In genomic region chr7:131869186-131869862, GRCh38 we compare ENCODE assay signal across 26 cellular contexts.
DNase-seq lines count a peak whose midpoint lies in the region; ATAC-seq and TF ChIP-seq lines count a peak whose summit lies in the region.
"Had no signal": no experiment of that assay in that cellular context is flagged by ENCODE, and none has a peak within 500 bp of the region (broad histone marks: within the 10 kb centered on the region; RNA-seq: fewer than 3 reads in every experiment).

No MANE protein-coding gene starts in this region.

- H3K27me3 ChIP-seq in SK-N-SH (ENCODE audit: insufficient read depth) (no peaks in the 10 kb centered on the region), neural progenitor cell (no peaks in the 10 kb centered on the region), trophoblast cell (ENCODE audit: insufficient read depth, low read length) (no peaks in the 10 kb centered on the region)
- H3K27me3 ChIP-seq: BLaER1 had no signal

- H3K4ac ChIP-seq in trophoblast cell (ENCODE audit: low read depth, low read length), result no peak overlapping the region

- H3K9me2 ChIP-seq in SK-N-SH, result no peaks in the 10 kb centered on the region

- CTCF ChIA-PET in SK-N-SH (lab: Yijun Ruan, JAX), result interaction anchor here (1.1 to 3.8 kb wide), 3 partner anchors 11 to 181 kb away, joined by 3 to 41 read pairs (median 4); no protein-coding TSS in a partner anchor

- no peak overlapping the region for H4K91ac ChIP-seq in trophoblast cell (ENCODE audit: low read depth, low read length)

- H4K8ac ChIP-seq in trophoblast cell (ENCODE audit: low read depth, low read length), result no peak overlapping the region

- no peak overlapping the region for H2AK5ac ChIP-seq in trophoblast cell (ENCODE audit: low read length)

- TF ChIP-seq CTCF in SK-N-SH (IDR thresholded peaks at IDR 0.05), result no peak
- no peak for TF ChIP-seq CTCF in brain (conservative IDR thresholded peaks at IDR 0.05)
- TF ChIP-seq CTCF in neural progenitor cell (IDR thresholded peaks at IDR 0.05), result no peak

- no peak overlapping the region for H2AFZ ChIP-seq in SK-N-SH (ENCODE audit: low read depth)
- H2AFZ ChIP-seq in neural progenitor cell (replicated peaks), result no peak overlapping the region
- no peak overlapping the region for H2AFZ ChIP-seq in trophoblast cell (ENCODE audit: insufficient read depth, low read length, poor library complexity)

- H3K4me3 Mint-ChIP-seq in brain (no peak overlapping the region), neural progenitor cell (peak overlapping the region; percentile 12)
- H3K4me3 Mint-ChIP-seq in activated naive CD8-positive, alpha-beta T cell treated with anti-CD3 and anti-CD28 coated beads, Interleukin-2, amount 50 U/mL, for 24 hours, result no peak overlapping the region
- H3K4me3 Mint-ChIP-seq: CD14-positive monocyte; CD4-positive, alpha-beta memory T cell; CD4-positive, CD25-positive, alpha-beta regulatory T cell; CD8-positive, alpha-beta memory T cell had no signal

- H3K27ac ChIP-seq in SK-N-SH (ENCODE audit: low read depth in 2 of 2, low read length in 1 of 2) (no peak overlapping the region), neural progenitor cell (no peak overlapping the region), trophoblast cell (ENCODE audit: low read depth, low read length) (no peak overlapping the region)
- H3K27ac ChIP-seq: BLaER1 had no signal

- no peak overlapping the region for H3K18ac ChIP-seq in trophoblast cell (ENCODE audit: low read length)

- H3K4me1 Mint-ChIP-seq in brain (peaks cover 17% of the 10 kb centered on the region), neural progenitor cell (peaks cover 9% of the 10 kb centered on the region)
- H3K4me1 Mint-ChIP-seq in activated naive CD8-positive, alpha-beta T cell treated with anti-CD3 and anti-CD28 coated beads, Interleukin-2, amount 50 U/mL, for 24 hours, result no peaks in the 10 kb centered on the region
- H3K4me1 Mint-ChIP-seq: CD14-positive monocyte; CD4-positive, alpha-beta memory T cell; CD4-positive, CD25-positive, alpha-beta regulatory T cell; CD8-positive, alpha-beta memory T cell had no signal

- H3K4me2 ChIP-seq in SK-N-SH (no peak overlapping the region), neural progenitor cell (no peak overlapping the region), trophoblast cell (ENCODE audit: low read length) (no peak overlapping the region)
- H3K4me2 ChIP-seq: BLaER1 had no signal

- H4K12ac ChIP-seq in trophoblast cell (ENCODE audit: low read depth, low read length), result no peak overlapping the region

- H3K9ac ChIP-seq in SK-N-SH, result no peak overlapping the region
- no peak overlapping the region for H3K9ac ChIP-seq in neural progenitor cell
- H3K9ac ChIP-seq in trophoblast cell (ENCODE audit: low read length), result no peak overlapping the region
- H3K9ac ChIP-seq: BLaER1 had no signal

- no peak overlapping the region for H3K23ac ChIP-seq in trophoblast cell (ENCODE audit: low read length)

- H3K27me3 Mint-ChIP-seq in brain (peaks cover 16% of the 10 kb centered on the region), neural progenitor cell (ENCODE audit: insufficient read depth, low read depth) (peaks cover 11% of the 10 kb centered on the region)
- peaks cover 9% of the 10 kb centered on the region for H3K27me3 Mint-ChIP-seq in activated naive CD8-positive, alpha-beta T cell treated with anti-CD3 and anti-CD28 coated beads, Interleukin-2, amount 50 U/mL, for 24 hours
- H3K27me3 Mint-ChIP-seq: CD4-positive, CD25-positive, alpha-beta regulatory T cell had no signal

- H3K4me1 ChIP-seq in SK-N-SH (ENCODE audit: control insufficient read depth in 1 of 2, insufficient read depth in 2 of 2, low read depth in 1 of 2, low read length in 1 of 2) (no peaks in the 10 kb centered on the region; a peak in 1 of 4 replicates), neural progenitor cell (peaks cover 4% of the 10 kb centered on the region), trophoblast cell (ENCODE audit: control insufficient read depth in 1 of 2, insufficient read depth in 2 of 2, low read length in 2 of 2) (no peaks in the 10 kb centered on the region)
- H3K4me1 ChIP-seq: BE2C, BLaER1 had no signal

- H3K14ac ChIP-seq in trophoblast cell (ENCODE audit: low read length), result no peak overlapping the region

- TF ChIP-seq EP300 in SK-N-SH (IDR thresholded peaks at IDR 0.05; ENCODE audit: borderline replicate concordance in 1 of 2, low read depth in 1 of 2, low read length in 1 of 2), result no peak

- H3K9me3 ChIP-seq in SK-N-SH (no peaks in the 10 kb centered on the region), neural progenitor cell (ENCODE audit: low read depth) (no peaks in the 10 kb centered on the region), trophoblast cell (ENCODE audit: insufficient read depth, low read depth, low read length) (peaks cover 3% of the 10 kb centered on the region)
- H3K9me3 ChIP-seq: BE2C, BLaER1 had no signal

- WGBS in SK-N-SH (ENCODE audit: low lambda C conversion rate), result 76% methylated on average over 3 of the region's 3 CpGs
- WGBS in trophoblast cell (ENCODE audit: extremely low coverage, insufficient coverage, insufficient read length), result no CpG with 5 or more reads among the region's 3 CpGs

- H3F3A ChIP-seq in SK-N-SH (replicated peaks; ENCODE audit: insufficient read depth) (no peaks in the 10 kb centered on the region), neural progenitor cell (ENCODE audit: low read depth) (no peaks in the 10 kb centered on the region)

- DNase-seq in SK-N-SH (no peak), neural progenitor cell (ENCODE audit: low spot score) (no peak), trophoblast cell (no peak), NAMALWA (ENCODE audit: low spot score) (no peak), NCI-H2227 treated with DMSO at 0.1 percent for 48 hours (lab: John Stamatoyannopoulos, UW) (no peak)
- DNase-seq in activated naive CD8-positive, alpha-beta T cell treated with anti-CD3 and anti-CD28 coated beads, Interleukin-2, amount 50 U/mL, for 24 hours, result no peak
- DNase-seq: 8988T; ACHN; BE2C; C1 segment of cervical spinal cord; CD4-positive, alpha-beta memory T cell; CD4-positive, CD25-positive, alpha-beta regulatory T cell; CD8-positive, alpha-beta memory T cell; COR-L47; DMS 273 treated with DMSO at 0.1 percent for 48 hours; DMS153; DMS53; DMS79; DND-41; EL; GDM1 had no signal

- POLR2A ChIA-PET in SK-N-SH (lab: Yijun Ruan, JAX), result interaction anchor here (0.5 kb wide), 1 partner anchor 864 kb away, joined by 3 read pairs; no protein-coding TSS in a partner anchor

- H3K36me3 Mint-ChIP-seq in brain, result no peaks in the 10 kb centered on the region
- H3K36me3 Mint-ChIP-seq in neural progenitor cell, result no peaks in the 10 kb centered on the region
- H3K36me3 Mint-ChIP-seq in activated naive CD8-positive, alpha-beta T cell treated with anti-CD3 and anti-CD28 coated beads, Interleukin-2, amount 50 U/mL, for 24 hours (ENCODE audit: low read depth), result no peaks in the 10 kb centered on the region
- H3K36me3 Mint-ChIP-seq: CD14-positive monocyte; CD4-positive, alpha-beta memory T cell; CD4-positive, CD25-positive, alpha-beta regulatory T cell; CD8-positive, alpha-beta memory T cell had no signal

- H3K27ac Mint-ChIP-seq in brain (peak overlapping the region in 3 of 5 experiments; percentile 10 to 73 (median 19)), neural progenitor cell (peak overlapping the region; percentile 67)
- H3K27ac Mint-ChIP-seq in activated naive CD8-positive, alpha-beta T cell treated with anti-CD3 and anti-CD28 coated beads, Interleukin-2, amount 50 U/mL, for 24 hours, result no peak overlapping the region
- H3K27ac Mint-ChIP-seq: CD14-positive monocyte; CD4-positive, alpha-beta memory T cell; CD4-positive, CD25-positive, alpha-beta regulatory T cell had no signal

- no peaks in the 10 kb centered on the region for H3K79me2 ChIP-seq in SK-N-SH (ENCODE audit: insufficient read depth)
- no peaks in the 10 kb centered on the region for H3K79me2 ChIP-seq in neural progenitor cell (ENCODE audit: low read depth)
- no peaks in the 10 kb centered on the region for H3K79me2 ChIP-seq in trophoblast cell (ENCODE audit: control insufficient read depth, insufficient read depth, low read length, poor library complexity)

- no peaks in the 10 kb centered on the region for H4K20me1 ChIP-seq in SK-N-SH (ENCODE audit: insufficient read depth)
- H4K20me1 ChIP-seq in neural progenitor cell (ENCODE audit: low read depth), result no peaks in the 10 kb centered on the region
- H4K20me1 ChIP-seq: BLaER1 had no signal

- H2BK12ac ChIP-seq in trophoblast cell (ENCODE audit: low read length), result no peak overlapping the region

- no peaks in the 10 kb centered on the region for H3K36me3 ChIP-seq in SK-N-SH (replicated peaks in 1 of 2; ENCODE audit: control insufficient read depth in 1 of 2, insufficient read depth in 2 of 2, low read length in 1 of 2)
- H3K36me3 ChIP-seq in neural progenitor cell, result no peaks in the 10 kb centered on the region
- H3K36me3 ChIP-seq in trophoblast cell (ENCODE audit: control insufficient read depth in 1 of 2, insufficient read depth in 2 of 2, low read length in 2 of 2), result no peaks in the 10 kb centered on the region
- H3K36me3 ChIP-seq: BE2C, BLaER1 had no signal

- no peak overlapping the region for H2BK120ac ChIP-seq in trophoblast cell (ENCODE audit: insufficient read depth, low read length, poor library complexity)

- TF ChIP-seq RAD21 in SK-N-SH (IDR thresholded peaks at IDR 0.05; ENCODE audit: low read length), result no peak

- H2BK5ac ChIP-seq in trophoblast cell (ENCODE audit: low read depth, low read length, poor library complexity), result no peak overlapping the region

- H3K4me3 ChIP-seq in SK-N-SH (ENCODE audit: low read depth in 2 of 2, low read length in 1 of 2) (no peak overlapping the region), neural progenitor cell (no peak overlapping the region), trophoblast cell (ENCODE audit: low read depth, low read length) (peak overlapping the region; percentile 9)
- H3K4me3 ChIP-seq: BLaER1, GM12878 had no signal

- H3K79me1 ChIP-seq in trophoblast cell (ENCODE audit: low read length), result no peaks in the 10 kb centered on the region

- ATAC-seq in SK-N-SH treated with all-trans-retinoic acid at 6 μM for 48 hours, result 0 out of 3 replicates have a peak, but pooled peaks have one; percentile 33
- ATAC-seq in activated naive CD8-positive, alpha-beta T cell treated with anti-CD3 and anti-CD28 coated beads, Interleukin-2, amount 50 U/mL, for 24 hours, result no peak
- ATAC-seq: GM12878 had no signal

- H3K9me3 Mint-ChIP-seq in brain, result peaks cover 0 to 6% (median 5%) of the 10 kb centered on the region in 5 experiments
- peaks cover 4% of the 10 kb centered on the region for H3K9me3 Mint-ChIP-seq in neural progenitor cell
- H3K9me3 Mint-ChIP-seq in activated naive CD8-positive, alpha-beta T cell treated with anti-CD3 and anti-CD28 coated beads, Interleukin-2, amount 50 U/mL, for 24 hours, result no peaks in the 10 kb centered on the region

TF ChIP-seq in SK-N-SH treated with all-trans-retinoic acid at 6 μM for 48 hours, 23 proteins besides CTCF, POLR2A, EP300 and RAD21:
- no peak for TF ChIP-seq OSR1 (CRISPR knock-in tag; IDR thresholded peaks at IDR 0.05)
- TF ChIP-seq GLIS3 (CRISPR knock-in tag; IDR thresholded peaks at IDR 0.05), result no peak
- no peak for TF ChIP-seq ZFP30 (CRISPR knock-in tag; IDR thresholded peaks at IDR 0.05)
- TF ChIP-seq ESRRG (CRISPR knock-in tag; IDR thresholded peaks at IDR 0.05), result no peak

TF ChIP-seq in SK-N-SH, 30 proteins besides CTCF, POLR2A, EP300 and RAD21 (continues in another document):
- no peak for TF ChIP-seq RCOR1 (IDR thresholded peaks at IDR 0.05; ENCODE audit: low read length)
